ENCODE assay signal across 25 cellular contexts in genomic region chr7:50491943-50492342, GRCh38.
"Had no signal": no experiment of that assay in that cellular context is flagged by ENCODE, and none has a peak within 500 bp of the region (broad histone marks: within the 10 kb centered on the region; RNA-seq: fewer than 3 reads in every experiment).

No MANE protein-coding gene starts in this region.

- DNase-seq: hypothalamus; immature natural killer cell; left colon; left lung; lower lobe of right lung; mesenchymal stem cell; naive thymus-derived CD8-positive, alpha-beta T cell; nucleus accumbens; stimulated activated CD4-positive, alpha-beta T cell treated with anti-CD3 and anti-CD28 coated beads, Interleukin-1b, Interleukin-23, amount 100 ng/mL, for 48 hours; stimulated activated CD4-positive, alpha-beta T cell treated with anti-CD3 and anti-CD28 coated beads, Interleukin-2, amount 100 ng/mL, for 48 hours; stimulated activated CD4-positive, alpha-beta T cell treated with anti-CD3 and anti-CD28 coated beads, Interleukin-4, amount 100 ng/mL, for 4 hours; stimulated activated CD8-positive, alpha-beta memory T cell treated with anti-CD3 and anti-CD28 coated beads, Interleukin-4, amount 100 ng/mL, for 48 hours; stimulated activated naive CD4-positive, alpha-beta T cell treated with Interleukin-2 at 50 U/mL for 16 hours; stimulated activated naive CD8-positive, alpha-beta T cell treated with anti-CD3 and anti-CD28 coated beads, Interleukin-15, amount 100 ng/mL, for 72 hours; substantia nigra; uterus had no signal

- H3K9me3 Mint-ChIP-seq: immature natural killer cell; naive thymus-derived CD8-positive, alpha-beta T cell; nephron; stimulated activated memory B cell treated with anti-CD40 and anti-IgM and Interleukin-4, amounts not matched to agents 10 μg/mL and 1 μg/mL and 100 μg/mL, for 72 hours; stimulated activated naive CD8-positive, alpha-beta T cell treated with anti-CD3 and anti-CD28 coated beads, Interleukin-15, amount 100 ng/mL, for 72 hours; type B pancreatic cell had no signal

- H3K27me3 ChIP-seq: left lung, right atrium auricular region, right lobe of liver, tibial nerve, uterus had no signal

- H3K36me3 ChIP-seq: left lung, lower lobe of right lung, right atrium auricular region, right lobe of liver, tibial nerve, uterus had no signal

- H3K4me3 ChIP-seq: left lung, lower lobe of right lung, right atrium auricular region, right lobe of liver, smooth muscle cell, tibial nerve, uterus had no signal

- H3K27me3 Mint-ChIP-seq: progenitor cell of endocrine pancreas had no signal

- H3K27ac Mint-ChIP-seq: immature natural killer cell; naive thymus-derived CD8-positive, alpha-beta T cell; nephron; progenitor cell of endocrine pancreas; stimulated activated memory B cell treated with anti-CD40 and anti-IgM and Interleukin-4, amounts not matched to agents 10 μg/mL and 1 μg/mL and 100 μg/mL, for 72 hours; stimulated activated naive CD8-positive, alpha-beta T cell treated with anti-CD3 and anti-CD28 coated beads, Interleukin-15, amount 100 ng/mL, for 72 hours; type B pancreatic cell had no signal

- H3K27ac ChIP-seq: left lung, lower lobe of right lung, right atrium auricular region, right lobe of liver, tibial nerve, uterus had no signal

- H3K36me3 Mint-ChIP-seq: immature natural killer cell; naive thymus-derived CD8-positive, alpha-beta T cell; stimulated activated memory B cell treated with anti-CD40 and anti-IgM and Interleukin-4, amounts not matched to agents 10 μg/mL and 1 μg/mL and 100 μg/mL, for 72 hours; type B pancreatic cell had no signal

- H3K4me1 ChIP-seq: left lung, right lobe of liver, tibial nerve, uterus had no signal

- H3K9me3 ChIP-seq: left lung, lower lobe of right lung, right atrium auricular region, right lobe of liver, tibial nerve, uterus had no signal

- H3K4me3 Mint-ChIP-seq: immature natural killer cell; naive thymus-derived CD8-positive, alpha-beta T cell; nephron; neural crest cell; stimulated activated memory B cell treated with anti-CD40 and anti-IgM and Interleukin-4, amounts not matched to agents 10 μg/mL and 1 μg/mL and 100 μg/mL, for 72 hours; stimulated activated naive CD8-positive, alpha-beta T cell treated with anti-CD3 and anti-CD28 coated beads, Interleukin-15, amount 100 ng/mL, for 72 hours; type B pancreatic cell had no signal

- ATAC-seq: left colon; left lung; lower lobe of right lung; naive thymus-derived CD8-positive, alpha-beta T cell; right lobe of liver; stimulated activated memory B cell treated with anti-CD40 and anti-IgM and Interleukin-4, amounts not matched to agents 10 μg/mL and 1 μg/mL and 100 μg/mL, for 72 hours; stimulated activated naive CD8-positive, alpha-beta T cell treated with anti-CD3 and anti-CD28 coated beads, Interleukin-15, amount 100 ng/mL, for 72 hours had no signal

- H3K4me1 Mint-ChIP-seq: immature natural killer cell; naive thymus-derived CD8-positive, alpha-beta T cell; neural crest cell; stimulated activated memory B cell treated with anti-CD40 and anti-IgM and Interleukin-4, amounts not matched to agents 10 μg/mL and 1 μg/mL and 100 μg/mL, for 72 hours had no signal
